In the genomic region with DNA sequence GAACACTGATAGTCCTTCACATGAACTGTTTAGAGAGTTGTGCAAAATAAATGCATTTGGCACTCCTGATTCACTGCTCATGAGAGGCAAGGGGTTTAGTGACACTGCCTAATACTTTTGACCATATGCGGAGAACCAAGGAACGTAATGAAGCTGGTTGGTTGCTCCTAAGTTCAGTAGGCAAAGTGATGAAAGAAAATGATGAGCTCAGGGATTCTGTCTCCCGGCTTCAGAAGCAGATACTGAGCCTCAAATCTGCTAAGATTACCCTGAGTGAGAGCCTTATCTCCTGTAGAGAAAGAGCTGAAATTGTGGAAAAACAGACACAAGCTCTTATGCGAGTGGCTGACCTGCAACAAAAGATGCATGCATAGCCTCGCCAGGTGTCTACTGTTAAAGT, we compare ENCODE assay signal across 7 cellular contexts. TPM values are rescaled to one million over a fixed set of nuclear protein-coding genes. Genes with fewer than 3 reads are reported as not detected.
DNase-seq lines count a peak whose midpoint lies in the region; ATAC-seq, FAIRE-seq and TF ChIP-seq lines count a peak whose summit lies in the region.
"Not testable (repeated sequence)": the region's sequence is repeated elsewhere in the genome, so short reads cannot be mapped to it uniquely, and the experiment has no call there.
"Had no signal": no experiment of that assay in that cellular context is flagged by ENCODE, and none has a peak within 500 bp of the region (broad histone marks: within the 10 kb centered on the region; RNA-seq: fewer than 3 reads in every experiment).

No MANE protein-coding gene starts in this region.

- H3K4me2 ChIP-seq in A549; IMR-90 (ENCODE audit: low read depth, low read length); HepG2 (ENCODE audit: low read depth, low read length): not testable (repeated sequence)

- H2BK15ac ChIP-seq in IMR-90 (ENCODE audit: low read depth, low read length): not testable (repeated sequence)

- H2AK9ac ChIP-seq in IMR-90 (replicated peaks; ENCODE audit: low read depth, low read length, poor library complexity): not testable (repeated sequence)

- not testable (repeated sequence) for H3K14ac ChIP-seq in IMR-90 (replicated peaks; ENCODE audit: low read depth, low read length)

- not testable (repeated sequence) for H3K56ac ChIP-seq in IMR-90 (ENCODE audit: extremely low read depth, insufficient read depth, low read length)

- TF ChIP-seq CTCF in A549 (IDR thresholded peaks at IDR 0.05); IMR-90 (conservative IDR thresholded peaks at IDR 0.05; ENCODE audit: low read depth, low read length); HepG2 (CRISPR knock-in tag; IDR thresholded peaks at IDR 0.05): not testable (repeated sequence)

- not testable (repeated sequence) for H3K4me1 ChIP-seq in A549; IMR-90 (ENCODE audit: control insufficient read depth, insufficient read depth, low read length); HepG2 (ENCODE audit: insufficient read depth, low read length)

- H4K20me1 ChIP-seq in IMR-90 (ENCODE audit: insufficient read depth, low read length); HepG2 (ENCODE audit: insufficient read depth, low read length): not testable (repeated sequence)

- not testable (repeated sequence) for H3K9ac ChIP-seq in IMR-90 (ENCODE audit: low read depth, low read length); HepG2 (ENCODE audit: insufficient read depth, low read depth, low read length)

- not testable (repeated sequence) for TF ChIP-seq POLR2A in A549 (IDR thresholded peaks at IDR 0.05; ENCODE audit: low read length); IMR-90 (IDR thresholded peaks at IDR 0.05; ENCODE audit: low read depth, low read length); HepG2 (IDR thresholded peaks at IDR 0.05; ENCODE audit: insufficient read depth in 1 of 2, low read depth in 2 of 2, low read length in 2 of 2)

- not testable (repeated sequence) for FAIRE-seq in A549 (lab: Jason Lieb, UNC); HepG2 (lab: Jason Lieb, UNC)

- BruUV-seq in IMR-90 (replicated peaks; lab: Mats Ljungman, UMichigan); HepG2 (replicated peaks; lab: Mats Ljungman, UMichigan): not testable (repeated sequence)

- H3K27me3 Mint-ChIP-seq in activated naive CD4-positive, alpha-beta T cell treated with anti-CD3 and anti-CD28 coated beads, Interleukin-2, amount 10 ng/mL, durations not matched to agents 7 days and 5 days; central memory CD8-positive, alpha-beta T cell; effector memory CD8-positive, alpha-beta T cell: not testable (repeated sequence)

- not testable (repeated sequence) for ATAC-seq in A549; IMR-90 (ENCODE audit: low read depth); central memory CD8-positive, alpha-beta T cell (replicated peaks; ENCODE audit: extremely low read depth, poor library complexity, severe bottlenecking); effector memory CD8-positive, alpha-beta T cell (replicated peaks); HepG2

- H3K36me3 ChIP-seq in IMR-90 (ENCODE audit: control insufficient read depth, insufficient read depth, low read length); HepG2 (replicated peaks in 1 of 2; ENCODE audit: control insufficient read depth in 1 of 2, insufficient read depth in 2 of 2, low read length in 2 of 2): not testable (repeated sequence)

- H3K9me3 ChIP-seq in A549; IMR-90 (ENCODE audit: control insufficient read depth, insufficient read depth, low read length); HepG2 (ENCODE audit: low read length): not testable (repeated sequence)

- not testable (repeated sequence) for H3K79me1 ChIP-seq in IMR-90 (ENCODE audit: low read depth in 1 of 2, low read length in 2 of 2)

- not testable (repeated sequence) for H4K91ac ChIP-seq in IMR-90 (ENCODE audit: insufficient read depth, low read depth, low read length)

- not testable (repeated sequence) for H3K4me3 ChIP-seq in A549; IMR-90 (ENCODE audit: insufficient read depth, low read depth, low read length); HepG2 (replicated peaks in 1 of 3; ENCODE audit: insufficient read depth in 1 of 3, low read depth in 2 of 3, low read length in 3 of 3)

- not testable (repeated sequence) for DNase-seq in A549 (ENCODE audit: low read depth in 1 of 2, low spot score in 1 of 2); IMR-90; activated naive CD4-positive, alpha-beta T cell treated with anti-CD3 and anti-CD28 coated beads, Interleukin-2, amount 10 ng/mL, durations not matched to agents 7 days and 5 days; central memory CD8-positive, alpha-beta T cell (ENCODE audit: low spot score in 2 of 2); effector memory CD8-positive, alpha-beta T cell; HepG2 (ENCODE audit: low spot score)

- peaks cover 18% of the 10 kb centered on the region for H3K27me3 ChIP-seq in IMR-90 (ENCODE audit: control insufficient read depth, insufficient read depth, low read length)
- not testable (repeated sequence) for H3K27me3 ChIP-seq in HepG2 (ENCODE audit: control insufficient read depth in 1 of 2, insufficient read depth in 2 of 2, low read length in 2 of 2)

- dilution Hi-C loops in IMR-90 (cut with HindIII; ENCODE audit: low sequenced_read_pairs, unreplicated experiment): not testable (repeated sequence)

- not testable (repeated sequence) for H3K18ac ChIP-seq in IMR-90 (ENCODE audit: low read depth, low read length)

- H3K9me1 ChIP-seq in IMR-90 (ENCODE audit: insufficient read depth, low read length): not testable (repeated sequence)

- H2AFZ ChIP-seq in IMR-90 (replicated peaks; ENCODE audit: low read length, poor library complexity); HepG2 (ENCODE audit: low read length): not testable (repeated sequence)

- H3K9me3 Mint-ChIP-seq in activated naive CD4-positive, alpha-beta T cell treated with anti-CD3 and anti-CD28 coated beads, Interleukin-2, amount 10 ng/mL, durations not matched to agents 7 days and 5 days: peaks cover 19% of the 10 kb centered on the region
- not testable (repeated sequence) for H3K9me3 Mint-ChIP-seq in central memory CD8-positive, alpha-beta T cell
- peaks cover 7 to 15% of the 10 kb centered on the region in 2 donors for H3K9me3 Mint-ChIP-seq in effector memory CD8-positive, alpha-beta T cell

- intact Hi-C loops in IMR-90 (cut with micrococcal nuclease); HepG2 (cut with micrococcal nuclease; ENCODE audit: unreplicated experiment): not testable (repeated sequence)

- not testable (repeated sequence) for H3K23ac ChIP-seq in IMR-90 (ENCODE audit: low read depth, low read length)

- not testable (repeated sequence) for H3K4me1 Mint-ChIP-seq in activated naive CD4-positive, alpha-beta T cell treated with anti-CD3 and anti-CD28 coated beads, Interleukin-2, amount 10 ng/mL, durations not matched to agents 7 days and 5 days; central memory CD8-positive, alpha-beta T cell; effector memory CD8-positive, alpha-beta T cell (ENCODE audit: low read depth in 2 of 2)

- H2BK5ac ChIP-seq in IMR-90 (ENCODE audit: low read depth, low read length, poor library complexity, severe bottlenecking): not testable (repeated sequence)

- not testable (repeated sequence) for H2BK120ac ChIP-seq in IMR-90 (ENCODE audit: low read depth, low read length)

- H3K4me3 Mint-ChIP-seq in activated naive CD4-positive, alpha-beta T cell treated with anti-CD3 and anti-CD28 coated beads, Interleukin-2, amount 10 ng/mL, durations not matched to agents 7 days and 5 days; central memory CD8-positive, alpha-beta T cell; effector memory CD8-positive, alpha-beta T cell: not testable (repeated sequence)

- in situ Hi-C loops in IMR-90 (cut with MboI; ENCODE audit: low sequenced_read_pairs); HepG2 (cut with HindIII; ENCODE audit: extremely low pct_ligation_motif_present, low pct_unique_long_range_greater_than_20kb): not testable (repeated sequence)

- POLR2A ChIA-PET in A549 (lab: Yijun Ruan, JAX); IMR-90 (lab: Charles Lee; ENCODE audit: unreplicated experiment); HepG2 (lab: Yijun Ruan, JAX): not testable (repeated sequence)

- TF ChIP-seq EP300 in A549 (IDR thresholded peaks at IDR 0.05); HepG2 (IDR thresholded peaks at IDR 0.05; ENCODE audit: low read depth in 2 of 2, low read length in 2 of 2); HepG2 (CRISPR knock-in tag; IDR thresholded peaks at IDR 0.05; ENCODE audit: borderline replicate concordance): not testable (repeated sequence)

- peaks cover 47% of the 10 kb centered on the region for H3K36me3 Mint-ChIP-seq in activated naive CD4-positive, alpha-beta T cell treated with anti-CD3 and anti-CD28 coated beads, Interleukin-2, amount 10 ng/mL, durations not matched to agents 7 days and 5 days
- not testable (repeated sequence) for H3K36me3 Mint-ChIP-seq in central memory CD8-positive, alpha-beta T cell (ENCODE audit: insufficient read depth); effector memory CD8-positive, alpha-beta T cell (ENCODE audit: insufficient read depth)

- H3K27ac Mint-ChIP-seq in activated naive CD4-positive, alpha-beta T cell treated with anti-CD3 and anti-CD28 coated beads, Interleukin-2, amount 10 ng/mL, durations not matched to agents 7 days and 5 days: peak overlapping the region; percentile 6
- peak overlapping the region; percentile 12 for H3K27ac Mint-ChIP-seq in central memory CD8-positive, alpha-beta T cell (ENCODE audit: low read depth)
- peak overlapping the region; percentile 16 to 73 for H3K27ac Mint-ChIP-seq in effector memory CD8-positive, alpha-beta T cell

- H2BK20ac ChIP-seq in IMR-90 (ENCODE audit: low read depth, low read length): not testable (repeated sequence)

- not testable (repeated sequence) for H3K4ac ChIP-seq in IMR-90 (ENCODE audit: low read depth, low read length)

- not testable (repeated sequence) for H2AK5ac ChIP-seq in IMR-90 (ENCODE audit: low read depth, low read length)

- not testable (repeated sequence) for H3K27ac ChIP-seq in A549; IMR-90 (ENCODE audit: insufficient read depth, low read length); HepG2 (ENCODE audit: extremely low read length, insufficient read depth, low read length)

- H4K5ac ChIP-seq in IMR-90 (ENCODE audit: low read depth, low read length): not testable (repeated sequence)

- not testable (repeated sequence) for H3K79me2 ChIP-seq in HepG2 (ENCODE audit: insufficient read depth, low read length)

- TF ChIP-seq RAD21 in A549 (conservative IDR thresholded peaks at IDR 0.05 in 1 of 2, IDR thresholded peaks at IDR 0.05 in 1 of 2); IMR-90 (IDR thresholded peaks at IDR 0.05; ENCODE audit: low read length); HepG2 (CRISPR knock-in tag; IDR thresholded peaks at IDR 0.05): not testable (repeated sequence)

- WGBS in A549 (ENCODE audit: missing lambda C conversion rate): 46% methylated on average over 5 of the region's 5 CpGs
- WGBS in IMR-90 (ENCODE audit: extremely low coverage in 2 of 2, insufficient read length in 1 of 2), 2 experiments: 73% methylated on average over 2 of the region's 5 CpGs; no CpG with 5 or more reads in 1 of the 2 experiments
- WGBS in HepG2 (ENCODE audit: low lambda C conversion rate): 22% methylated on average over 5 of the region's 5 CpGs

- CTCF ChIA-PET in A549 (lab: Yijun Ruan, JAX); IMR-90 (lab: Yijun Ruan, JAX); activated naive CD4-positive, alpha-beta T cell treated with anti-CD3 and anti-CD28 coated beads, Interleukin-2, amount 10 ng/mL, durations not matched to agents 7 days and 5 days (lab: Charles Lee); HepG2 (lab: Yijun Ruan, JAX; ENCODE audit: low intra/inter-chr PET ratio, low total read pairs): not testable (repeated sequence)

- not testable (repeated sequence) for H4K8ac ChIP-seq in IMR-90 (ENCODE audit: low read depth in 2 of 2, low read length in 2 of 2)

RNA-seq across cellular contexts. Expression of gene SLFN13, which starts 5.5 kb away (rescaled TPM):
- polyA plus RNA-seq in A549 (2011; rRNA removed): 12.2 and 12.5 TPM in 2 replicates
- 4.8 and 5.2 TPM in 2 replicates for polyA plus RNA-seq in A549 (2012; cell fraction: cytosol; rRNA removed)
- 5.1 and 6.4 TPM in 2 replicates for polyA plus RNA-seq in A549 (2012; cell fraction: nucleus; rRNA removed)
- polyA plus RNA-seq in A549 (2017; fragmentation: RNase III; extraction: RNeasy Plus Mini Kit Qiagen cat#74134 plus additional on column Dnase treatment): 5.4 to 6.8 TPM (median 6.6 TPM) in 3 replicates
- polyA minus RNA-seq in A549 (2011; rRNA and poly(A)+ RNA removed): 11.9 and 22.0 TPM in 2 replicates
- total RNA-seq in IMR-90 (2012; rRNA removed): 2.5 and 3.9 TPM in 2 replicates
- polyA plus RNA-seq in IMR-90 (2012; rRNA removed): 1.4 and 1.7 TPM in 2 replicates
- 0.18 and 0.68 TPM in 2 replicates for polyA plus RNA-seq in IMR-90 (2012; cell fraction: cytosol; rRNA removed)
- polyA plus RNA-seq in IMR-90 (2012; cell fraction: nucleus; rRNA removed; ENCODE audit: low replicate concordance): 2.1 and 2.7 TPM in 2 replicates
- total RNA-seq in HepG2 (2016; rRNA removed; fragmentation: Illumina TruSeq; extraction: Trizol): 0.18 TPM in 1 of 2 replicates, not detected in the other
- not detected in 2 replicates for total RNA-seq in HepG2 (2016; cell fraction: cytosol; rRNA removed; fragmentation: Illumina TruSeq; extraction: Trizol; ENCODE audit: low read depth)
- total RNA-seq in HepG2 (2016; cell fraction: insoluble cytoplasmic fraction; rRNA removed; fragmentation: Illumina TruSeq; extraction: Trizol): not detected in 2 replicates
- total RNA-seq in HepG2 (2016; cell fraction: membrane; rRNA removed; fragmentation: Illumina TruSeq; extraction: Trizol): not detected in 2 replicates
- not detected in 2 replicates for total RNA-seq in HepG2 (2016; cell fraction: nucleus; rRNA removed; fragmentation: Illumina TruSeq; extraction: Trizol)
- polyA plus RNA-seq in HepG2 (2011; rRNA removed): not detected in 2 replicates
- 0.10 TPM in 1 of 2 replicates, not detected in the other for polyA plus RNA-seq in HepG2 (2011; cell fraction: cytosol; rRNA removed)
- polyA plus RNA-seq in HepG2 (2011; cell fraction: nucleus; rRNA removed): 0.03 TPM in 1 of 2 replicates, not detected in the other
- polyA plus RNA-seq in HepG2 (2012): not detected in 2 replicates
- polyA plus RNA-seq in HepG2 (2016; cell fraction: cytosol; fragmentation: Illumina TruSeq; extraction: Trizol; ENCODE audit: low read depth): not detected in 2 replicates
- not detected in 2 replicates for polyA plus RNA-seq in HepG2 (2016; cell fraction: insoluble cytoplasmic fraction; fragmentation: Illumina TruSeq; extraction: Trizol; ENCODE audit: low read depth)
- not detected in 2 replicates for polyA plus RNA-seq in HepG2 (2016; cell fraction: membrane; fragmentation: Illumina TruSeq; extraction: Trizol; ENCODE audit: low read depth)
- polyA plus RNA-seq in HepG2 (2016; cell fraction: nucleus; fragmentation: Illumina TruSeq; extraction: Trizol; ENCODE audit: insufficient read depth, low read depth): not detected in 2 replicates
- polyA minus RNA-seq in HepG2 (2011; rRNA and poly(A)+ RNA removed; ENCODE audit: low replicate concordance): 8.0 TPM in 1 of 2 replicates, not detected in the other
- polyA minus RNA-seq in HepG2 (2011; cell fraction: cytosol; rRNA and poly(A)+ RNA removed): not detected in 2 replicates
- not detected in 2 replicates for polyA minus RNA-seq in HepG2 (2011; cell fraction: nucleus; rRNA and poly(A)+ RNA removed)
- total RNA-seq: Caco-2 had no signal

RNA-seq across cellular contexts. Expression of gene SLFN12, which starts 21.7 kb away (rescaled TPM):
- polyA plus RNA-seq in A549 (2011; rRNA removed): 0.16 and 0.23 TPM in 2 replicates
- 0.05 and 0.08 TPM in 2 replicates for polyA plus RNA-seq in A549 (2012; cell fraction: cytosol; rRNA removed)
- polyA plus RNA-seq in A549 (2012; cell fraction: nucleus; rRNA removed): 0.16 and 0.24 TPM in 2 replicates
- polyA plus RNA-seq in A549 (2017; fragmentation: RNase III; extraction: RNeasy Plus Mini Kit Qiagen cat#74134 plus additional on column Dnase treatment): 0.08 to 0.12 TPM (median 0.09 TPM) in 3 replicates
- polyA minus RNA-seq in A549 (2011; rRNA and poly(A)+ RNA removed): 0.24 TPM in 1 of 2 replicates, not detected in the other
- 38.9 and 48.6 TPM in 2 replicates for total RNA-seq in IMR-90 (2012; rRNA removed)
- 13.5 and 16.6 TPM in 2 replicates for polyA plus RNA-seq in IMR-90 (2012; rRNA removed)
- polyA plus RNA-seq in IMR-90 (2012; cell fraction: cytosol; rRNA removed): 2.8 and 5.1 TPM in 2 replicates
- polyA plus RNA-seq in IMR-90 (2012; cell fraction: nucleus; rRNA removed; ENCODE audit: low replicate concordance): 6.9 and 48.3 TPM in 2 replicates
- 0.13 TPM in 1 of 2 replicates, not detected in the other for total RNA-seq in HepG2 (2016; rRNA removed; fragmentation: Illumina TruSeq; extraction: Trizol)
- not detected in 2 replicates for total RNA-seq in HepG2 (2016; cell fraction: cytosol; rRNA removed; fragmentation: Illumina TruSeq; extraction: Trizol; ENCODE audit: low read depth)
- total RNA-seq in HepG2 (2016; cell fraction: insoluble cytoplasmic fraction; rRNA removed; fragmentation: Illumina TruSeq; extraction: Trizol): not detected in 2 replicates
- not detected in 2 replicates for total RNA-seq in HepG2 (2016; cell fraction: membrane; rRNA removed; fragmentation: Illumina TruSeq; extraction: Trizol)
- total RNA-seq in HepG2 (2016; cell fraction: nucleus; rRNA removed; fragmentation: Illumina TruSeq; extraction: Trizol): not detected in 2 replicates
- not detected in 2 replicates for polyA plus RNA-seq in HepG2 (2011; rRNA removed)
- polyA plus RNA-seq in HepG2 (2011; cell fraction: cytosol; rRNA removed): not detected in 2 replicates
- polyA plus RNA-seq in HepG2 (2011; cell fraction: nucleus; rRNA removed): 0.05 TPM in 1 of 2 replicates, not detected in the other
- polyA plus RNA-seq in HepG2 (2012): not detected in 2 replicates
- polyA plus RNA-seq in HepG2 (2016; cell fraction: cytosol; fragmentation: Illumina TruSeq; extraction: Trizol; ENCODE audit: low read depth): not detected in 2 replicates
- polyA plus RNA-seq in HepG2 (2016; cell fraction: insoluble cytoplasmic fraction; fragmentation: Illumina TruSeq; extraction: Trizol; ENCODE audit: low read depth): not detected in 2 replicates
- polyA plus RNA-seq in HepG2 (2016; cell fraction: membrane; fragmentation: Illumina TruSeq; extraction: Trizol; ENCODE audit: low read depth): not detected in 2 replicates
- not detected in 2 replicates for polyA plus RNA-seq in HepG2 (2016; cell fraction: nucleus; fragmentation: Illumina TruSeq; extraction: Trizol; ENCODE audit: insufficient read depth, low read depth)
- 0.30 TPM in 1 of 2 replicates, not detected in the other for polyA minus RNA-seq in HepG2 (2011; rRNA and poly(A)+ RNA removed; ENCODE audit: low replicate concordance)
- polyA minus RNA-seq in HepG2 (2011; cell fraction: cytosol; rRNA and poly(A)+ RNA removed): not detected in 2 replicates
- polyA minus RNA-seq in HepG2 (2011; cell fraction: nucleus; rRNA and poly(A)+ RNA removed): not detected in 2 replicates
- total RNA-seq: Caco-2 had no signal
